Comparison of ENCODE assay signal across 18 cellular contexts in the genomic region with DNA sequence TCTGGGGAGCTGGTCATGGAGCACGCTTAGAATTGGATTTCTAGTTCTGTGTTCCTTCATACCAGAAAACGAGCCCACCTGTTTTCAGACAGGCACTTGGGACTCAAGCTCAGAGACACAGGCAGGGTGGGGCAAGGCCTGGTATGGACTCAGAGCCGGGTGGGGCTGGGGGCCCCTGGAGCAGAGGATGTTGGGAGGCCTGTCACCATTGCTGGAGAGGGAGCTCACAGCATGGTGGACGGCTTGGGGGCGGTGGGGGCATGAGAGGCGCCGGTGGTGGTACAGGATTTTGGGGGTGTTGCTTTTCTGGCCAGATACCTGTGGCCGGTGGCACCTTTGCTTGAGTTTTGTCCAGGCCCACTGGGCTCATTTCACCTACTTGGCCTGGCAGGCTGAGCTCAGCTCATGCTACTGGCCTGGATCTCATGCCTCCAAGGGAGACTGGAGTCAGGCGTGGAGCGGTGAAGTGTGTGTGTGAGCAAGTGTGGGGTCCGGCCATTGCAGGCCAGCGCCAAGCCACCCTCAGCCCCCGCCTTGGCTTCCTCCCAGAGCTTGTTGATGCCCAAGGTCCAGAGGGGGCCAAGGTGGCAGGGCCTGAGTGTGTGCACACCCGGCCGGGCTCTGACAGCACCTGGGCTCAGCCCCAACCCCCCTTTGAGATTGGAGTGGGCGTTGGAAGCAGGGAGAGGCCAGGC. TPM values are rescaled to one million over a fixed set of nuclear protein-coding genes. Genes with fewer than 3 reads are reported as not detected.
DNase-seq lines count a peak whose midpoint lies in the region; ATAC-seq, FAIRE-seq and TF ChIP-seq lines count a peak whose summit lies in the region.
"Had no signal": no experiment of that assay in that cellular context is flagged by ENCODE, and none has a peak within 500 bp of the region (broad histone marks: within the 10 kb centered on the region; RNA-seq: fewer than 3 reads in every experiment).

No MANE protein-coding gene starts in this region.

- peaks cover 3% of the 10 kb centered on the region in 2 donors for H3K36me3 ChIP-seq in kidney (ENCODE audit: control insufficient read depth in 1 of 2, insufficient read depth in 2 of 2, low read length in 2 of 2)
- peaks cover 15% of the 10 kb centered on the region for H3K36me3 ChIP-seq in upper lobe of right lung
- peaks cover 0 to 8% of the 10 kb centered on the region in 2 donors for H3K36me3 ChIP-seq in thyroid gland

- intact Hi-C loops in Right ventricle myocardium inferior (cut with DNase I) (loop anchor here (1.0 to 2.0 kb wide), 2 partner anchors 126 to 180 kb away; partner anchors contain the start of gene ADARB1), kidney (cut with DNase I) (loop anchor here (5.0 kb wide), 1 partner anchor 179 kb away; no protein-coding TSS in a partner anchor), upper lobe of right lung (cut with DNase I) (loop anchor here (5.0 kb wide), 1 partner anchor 184 kb away; no protein-coding TSS in a partner anchor), thyroid gland (cut with DNase I) (loop anchor here (5.0 to 10.0 kb wide), 2 partner anchors 189 to 336 kb away; partner anchors contain the start of gene POFUT2)

- peak overlapping the region; percentile 52 for H3K27ac ChIP-seq in RWPE1
- no peak overlapping the region for H3K27ac ChIP-seq in kidney (ENCODE audit: low read depth in 2 of 2, low read length in 2 of 2)
- H3K27ac ChIP-seq in upper lobe of right lung, result no peak overlapping the region
- no peak overlapping the region for H3K27ac ChIP-seq in thyroid gland
- H3K27ac ChIP-seq: SJCRH30 had no signal

- POLR2A ChIA-PET in RWPE1 (lab: Yijun Ruan, JAX; ENCODE audit: low non-redundant PET), result interaction anchor here (0.6 kb wide), 1 partner anchor 185 kb away, joined by 3 read pairs; no protein-coding TSS in a partner anchor

- no peak for DNase-seq in RWPE1 (ENCODE audit: low spot score)
- DNase-seq in Right ventricle myocardium inferior (ENCODE audit: missing footprints), result peak; percentile 62
- DNase-seq in kidney, result peak; percentile 71
- DNase-seq in upper lobe of right lung, result peak; percentile 63
- no peak for DNase-seq in thyroid gland
- no peak for DNase-seq in kidney tubule cell (ENCODE audit: low spot score)
- DNase-seq in SKM-1 treated with dmso at 0.1 percent for 144 hours (lab: John Stamatoyannopoulos, UW; ENCODE audit: unreplicated experiment), result no peak
- DNase-seq: Calu3, DMS79 treated with DMSO at 0.1 percent for 48 hours, GDM1, Karpas-422, NCI-H1417, NCI-H1930, NCI-H2171, NCI-H510A treated with DMSO at 0.1 percent for 48 hours, SJCRH30 had no signal

- no peaks in the 10 kb centered on the region for H3K9me3 ChIP-seq in kidney (ENCODE audit: control insufficient read depth in 1 of 2, low read length in 2 of 2)
- H3K9me3 ChIP-seq in upper lobe of right lung, result no peaks in the 10 kb centered on the region
- H3K9me3 ChIP-seq in thyroid gland, result no peaks in the 10 kb centered on the region
- H3K9me3 ChIP-seq: SJCRH30 had no signal

- H3K9ac ChIP-seq in kidney (ENCODE audit: low read length in 2 of 2), result no peak overlapping the region

- H3K4me3 ChIP-seq in kidney (ENCODE audit: low read length in 2 of 2), result no peak overlapping the region
- no peak overlapping the region for H3K4me3 ChIP-seq in upper lobe of right lung
- H3K4me3 ChIP-seq in thyroid gland (replicated peaks in 1 of 3), result no peak overlapping the region
- H3K4me3 ChIP-seq: SJCRH30 had no signal

- peaks cover 0 to 5% of the 10 kb centered on the region in 2 donors for H3K4me1 ChIP-seq in kidney (ENCODE audit: control insufficient read depth in 1 of 2, insufficient read depth in 1 of 2, low read depth in 1 of 2, low read length in 2 of 2)
- peaks cover 7% of the 10 kb centered on the region for H3K4me1 ChIP-seq in upper lobe of right lung
- peaks cover 0 to 6% of the 10 kb centered on the region in 2 donors for H3K4me1 ChIP-seq in thyroid gland
- H3K4me1 ChIP-seq: SJCRH30 had no signal

- TF ChIP-seq CTCF in RWPE1 (conservative IDR thresholded peaks at IDR 0.05; ENCODE audit: low read depth), result no peak
- no peak for TF ChIP-seq CTCF in kidney (IDR thresholded peaks at IDR 0.05; ENCODE audit: borderline replicate concordance, extremely low read depth, insufficient read depth)
- no peak for TF ChIP-seq CTCF in upper lobe of right lung (IDR thresholded peaks at IDR 0.05)
- no peak for TF ChIP-seq CTCF in thyroid gland (IDR thresholded peaks at IDR 0.05)

- no peak for TF ChIP-seq POLR2A in thyroid gland (IDR thresholded peaks at IDR 0.05)

- 88 to 91% methylated on average over 13 to 15 of the region's 16 CpGs for WGBS in thyroid gland, 2 donors

- FAIRE-seq in kidney (lab: Jason Lieb, UNC), result no peak
- FAIRE-seq: RCC 7860 had no signal

- H3K27me3 ChIP-seq in upper lobe of right lung (no peaks in the 10 kb centered on the region), thyroid gland (no peaks in the 10 kb centered on the region)
- H3K27me3 ChIP-seq: SJCRH30 had no signal

- CTCF ChIA-PET in RWPE1 (lab: Yijun Ruan, JAX), result interaction anchor here (0.5 to 5.4 kb wide), 8 partner anchors 19 to 380 kb away, joined by 3 to 57 read pairs (median 4); no protein-coding TSS in a partner anchor

- no peak for ATAC-seq in Right ventricle myocardium inferior
- ATAC-seq in upper lobe of right lung, result no peak
- no peak for ATAC-seq in HG03460 (IDR thresholded peaks at IDR 0.05; ENCODE audit: unreplicated experiment)

RNA-seq across cellular contexts. Expression of gene SLX9, which starts 8.7 kb away (rescaled TPM):
- total RNA-seq in Right ventricle myocardium inferior (66.5 TPM), kidney (27.1 TPM), upper lobe of right lung (22.8 TPM), thyroid gland (10 to 100 TPM in 3 of 4 donors, 1 to 10 TPM in 1; 4.8 to 19.1 (median 11.2) TPM)
- 35.1 TPM for polyA plus RNA-seq in kidney (ENCODE audit: insufficient read depth, low read depth, low replicate concordance)

RNA-seq across cellular contexts. Expression of gene ITGB2, which starts 27.9 kb away (rescaled TPM):
- total RNA-seq in Right ventricle myocardium inferior (36.7 TPM), kidney (111 TPM), upper lobe of right lung (370 TPM), thyroid gland (10 to 100 TPM; 18.4 to 79.4 (median 27.5) TPM)
- polyA plus RNA-seq in kidney (ENCODE audit: insufficient read depth, low read depth, low replicate concordance), result 9.5 TPM

Comparison
In these comparisons a context has a peak if more than half of its experiments do, and no peak if none do; other contexts are left out.
1. DNase-seq: peak in Right ventricle myocardium inferior (single experiment), kidney (single experiment) and upper lobe of right lung (single experiment); none in RWPE1 (single experiment), thyroid gland (0 of 2), kidney tubule cell (single experiment) and SKM-1 treated with dmso at 0.1 percent for 144 hours (single experiment).